In the genomic region with DNA sequence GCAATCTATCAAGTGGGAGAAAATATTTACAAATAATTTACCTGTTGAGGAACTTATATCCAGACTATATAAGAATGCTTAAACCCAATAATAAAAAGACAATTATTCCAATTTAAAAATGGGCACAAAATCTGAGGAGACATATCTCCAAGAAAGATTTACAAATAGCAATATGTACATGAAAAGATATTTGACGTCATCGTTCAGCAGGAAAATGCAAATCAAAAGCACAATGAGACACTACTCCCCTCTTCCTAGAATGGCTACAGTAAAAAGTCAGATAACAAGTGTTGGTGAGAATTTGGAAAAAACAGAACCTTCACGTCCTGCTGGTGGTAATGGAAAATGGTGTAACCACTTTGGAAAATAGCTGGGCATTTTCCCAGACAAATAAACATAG, we compare ENCODE assay signal across 29 cellular contexts.
DNase-seq lines count a peak whose midpoint lies in the region; ATAC-seq, FAIRE-seq and TF ChIP-seq lines count a peak whose summit lies in the region.
"Had no signal": no experiment of that assay in that cellular context is flagged by ENCODE, and none has a peak within 500 bp of the region (broad histone marks: within the 10 kb centered on the region; RNA-seq: fewer than 3 reads in every experiment).

No MANE protein-coding gene starts in this region.

- H3K4me1 ChIP-seq in HepG2 (ENCODE audit: insufficient read depth, low read length) (no peaks in the 10 kb centered on the region), right lobe of liver (no peaks in the 10 kb centered on the region)
- H3K4me1 ChIP-seq: A549, BLaER1, Caco-2 had no signal

- POLR2A ChIA-PET in HepG2 (lab: Yijun Ruan, JAX), result no interaction called here

- ATAC-seq in HepG2, result no peak
- no peak for ATAC-seq in right lobe of liver
- ATAC-seq: A549; CD8-positive, alpha-beta T cell had no signal

- CTCF ChIA-PET in HepG2 (lab: Yijun Ruan, JAX; ENCODE audit: low intra/inter-chr PET ratio, low total read pairs), result no interaction called here

- H3K9ac ChIP-seq in HepG2 (ENCODE audit: insufficient read depth, low read depth, low read length), result no peak overlapping the region
- H3K9ac ChIP-seq: BLaER1; BLaER1 treated with 17β-estradiol and CSF1 and Interleukin-3, amounts not matched to agents 10 nM and 100 nM had no signal

- no peak overlapping the region for H3K4me2 ChIP-seq in HepG2 (ENCODE audit: low read depth, low read length)
- H3K4me2 ChIP-seq: A549; BLaER1; BLaER1 treated with 17β-estradiol and CSF1 and Interleukin-3, amounts not matched to agents 10 nM and 100 nM had no signal

- H3K9me3 ChIP-seq in HepG2 (ENCODE audit: low read length), result no peaks in the 10 kb centered on the region
- H3K9me3 ChIP-seq in right lobe of liver, result no peaks in the 10 kb centered on the region
- H3K9me3 ChIP-seq: A549, BLaER1, Caco-2 had no signal

- H3K4me3 ChIP-seq in HepG2 (replicated peaks in 1 of 3; ENCODE audit: insufficient read depth in 1 of 3, low read depth in 2 of 3, low read length in 3 of 3) (no peak overlapping the region), right lobe of liver (no peak overlapping the region)
- H3K4me3 ChIP-seq: A549; BLaER1; BLaER1 treated with 17β-estradiol and CSF1 and Interleukin-3, amounts not matched to agents 10 nM and 100 nM had no signal

- WGBS in HepG2 (ENCODE audit: low lambda C conversion rate), result 2% methylated on average over 3 of the region's 3 CpGs
- 54% methylated on average over 3 of the region's 3 CpGs for WGBS in right lobe of liver (ENCODE audit: insufficient coverage, low coverage, low lambda C conversion rate, missing lambda C conversion rate)

- no TSS peak for BruUV-seq in HepG2 (replicated peaks; lab: Mats Ljungman, UMichigan)

- TF ChIP-seq CTCF in HepG2 (CRISPR knock-in tag; IDR thresholded peaks at IDR 0.05) (no peak), right lobe of liver (IDR thresholded peaks at IDR 0.05) (no peak)

- no peak for DNase-seq in HepG2 (ENCODE audit: low spot score)
- no peak for DNase-seq in right lobe of liver
- DNase-seq: 8988T; ACHN; AML-193; BE2C; C1 segment of cervical spinal cord; Caco-2; Calu3; CD4-positive, alpha-beta memory T cell; CD4-positive, alpha-beta T cell; CD4-positive, CD25-positive, alpha-beta regulatory T cell; CD8-positive, alpha-beta memory T cell; CD8-positive, alpha-beta T cell; COR-L47; DMS 273 treated with DMSO at 0.1 percent for 48 hours; DMS153; DMS53; DMS79; DMS79 treated with DMSO at 0.1 percent for 48 hours; DND-41; EL had no signal

- TF ChIP-seq POLR2A in HepG2 (IDR thresholded peaks at IDR 0.05; ENCODE audit: insufficient read depth in 1 of 2, low read depth in 2 of 2, low read length in 2 of 2) (no peak), right lobe of liver (IDR thresholded peaks at IDR 0.05) (no peak)

- no peak overlapping the region for H2AFZ ChIP-seq in HepG2 (ENCODE audit: low read length)

- in situ Hi-C loops in HepG2 (cut with HindIII; ENCODE audit: extremely low pct_ligation_motif_present, low pct_unique_long_range_greater_than_20kb), result no loop called here

- intact Hi-C loops in HepG2 (cut with micrococcal nuclease; ENCODE audit: unreplicated experiment) (no loop called here), right lobe of liver (cut with DNase I) (no loop called here)

- no peaks in the 10 kb centered on the region for H4K20me1 ChIP-seq in HepG2 (ENCODE audit: insufficient read depth, low read length)
- H4K20me1 ChIP-seq: BLaER1; BLaER1 treated with 17β-estradiol and CSF1 and Interleukin-3, amounts not matched to agents 10 nM and 100 nM had no signal

- no peaks in the 10 kb centered on the region; a peak in 1 of 5 replicates for H3K27me3 ChIP-seq in HepG2 (ENCODE audit: control insufficient read depth in 1 of 2, insufficient read depth in 2 of 2, low read length in 2 of 2)
- peaks cover 0 to 4% of the 10 kb centered on the region in 2 donors for H3K27me3 ChIP-seq in right lobe of liver
- H3K27me3 ChIP-seq: BE2C; BLaER1; BLaER1 treated with 17β-estradiol and CSF1 and Interleukin-3, amounts not matched to agents 10 nM and 100 nM had no signal

- TF ChIP-seq EP300 in HepG2 (IDR thresholded peaks at IDR 0.05; ENCODE audit: low read depth in 2 of 2, low read length in 2 of 2) (no peak), HepG2 (CRISPR knock-in tag; IDR thresholded peaks at IDR 0.05; ENCODE audit: borderline replicate concordance) (no peak)

- H3K79me2 ChIP-seq in HepG2 (ENCODE audit: insufficient read depth, low read length), result no peaks in the 10 kb centered on the region

- H3K36me3 ChIP-seq in HepG2 (replicated peaks in 1 of 2; ENCODE audit: control insufficient read depth in 1 of 2, insufficient read depth in 2 of 2, low read length in 2 of 2) (no peaks in the 10 kb centered on the region), right lobe of liver (no peaks in the 10 kb centered on the region)
- H3K36me3 ChIP-seq: BE2C; BLaER1; BLaER1 treated with 17β-estradiol and CSF1 and Interleukin-3, amounts not matched to agents 10 nM and 100 nM had no signal

- TF ChIP-seq RAD21 in HepG2 (CRISPR knock-in tag; IDR thresholded peaks at IDR 0.05), result no peak

- no peak overlapping the region for H3K27ac ChIP-seq in HepG2 (ENCODE audit: extremely low read length, insufficient read depth, low read length)
- no peak overlapping the region for H3K27ac ChIP-seq in right lobe of liver
- H3K27ac ChIP-seq: 22Rv1; A549; BLaER1; BLaER1 treated with 17β-estradiol and CSF1 and Interleukin-3, amounts not matched to agents 10 nM and 100 nM; C4-2B had no signal

- no peak for FAIRE-seq in HepG2 (lab: Jason Lieb, UNC)
- FAIRE-seq: A204.1, A549, D721Med had no signal

TF ChIP-seq in HepG2, 621 proteins besides CTCF, POLR2A, EP300 and RAD21:
- TF ChIP-seq CREB1 (IDR thresholded peaks at IDR 0.05) (peak; percentile 69), CREB1 (CRISPR knock-in tag; IDR thresholded peaks at IDR 0.05) (no peak), ATF7 (IDR thresholded peaks at IDR 0.05) (peak; percentile 50; the same call in 1 of the 2 replicates), ATF7 (CRISPR knock-in tag; IDR thresholded peaks at IDR 0.05) (no peak)
- TF ChIP-seq, protein P1, sequence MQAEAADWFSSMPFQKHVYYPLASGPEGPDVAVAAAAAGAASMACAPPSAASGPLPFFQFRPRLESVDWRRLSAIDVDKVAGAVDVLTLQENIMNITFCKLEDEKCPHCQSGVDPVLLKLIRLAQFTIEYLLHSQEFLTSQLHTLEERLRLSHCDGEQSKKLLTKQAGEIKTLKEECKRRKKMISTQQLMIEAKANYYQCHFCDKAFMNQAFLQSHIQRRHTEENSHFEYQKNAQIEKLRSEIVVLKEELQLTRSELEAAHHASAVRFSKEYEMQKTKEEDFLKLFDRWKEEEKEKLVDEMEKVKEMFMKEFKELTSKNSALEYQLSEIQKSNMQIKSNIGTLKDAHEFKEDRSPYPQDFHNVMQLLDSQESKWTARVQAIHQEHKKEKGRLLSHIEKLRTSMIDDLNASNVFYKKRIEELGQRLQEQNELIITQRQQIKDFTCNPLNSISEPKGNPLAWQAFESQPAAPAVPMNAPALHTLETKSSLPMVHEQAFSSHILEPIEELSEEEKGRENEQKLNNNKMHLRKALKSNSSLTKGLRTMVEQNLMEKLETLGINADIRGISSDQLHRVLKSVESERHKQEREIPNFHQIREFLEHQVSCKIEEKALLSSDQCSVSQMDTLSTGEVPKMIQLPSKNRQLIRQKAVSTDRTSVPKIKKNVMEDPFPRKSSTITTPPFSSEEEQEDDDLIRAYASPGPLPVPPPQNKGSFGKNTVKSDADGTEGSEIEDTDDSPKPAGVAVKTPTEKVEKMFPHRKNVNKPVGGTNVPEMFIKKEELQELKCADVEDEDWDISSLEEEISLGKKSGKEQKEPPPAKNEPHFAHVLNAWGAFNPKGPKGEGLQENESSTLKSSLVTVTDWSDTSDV (CRISPR knock-in tag; IDR thresholded peaks at IDR 0.05), result no peak
TF ChIP-seq in HepG2: peak in this region for 2.
